In genomic region chr11:2186669-2187266, GRCh38 we compare ENCODE assay signal across 9 cellular contexts. TPM values are rescaled to one million over a fixed set of nuclear protein-coding genes. Genes with fewer than 3 reads are reported as not detected.
DNase-seq lines count a peak whose midpoint lies in the region; ATAC-seq, FAIRE-seq and TF ChIP-seq lines count a peak whose summit lies in the region.
"Had no signal": no experiment of that assay in that cellular context is flagged by ENCODE, and none has a peak within 500 bp of the region (broad histone marks: within the 10 kb centered on the region; RNA-seq: fewer than 3 reads in every experiment).

No MANE protein-coding gene starts in this region.

- H2AFZ ChIP-seq in endothelial cell of umbilical vein (ENCODE audit: low read depth, low read length): no peak overlapping the region

- POLR2A ChIA-PET in endothelial cell of umbilical vein (lab: Charles Lee): no interaction called here

- DNase-seq in NCI-H1105 treated with DMSO at 0.1 percent for 48 hours (lab: John Stamatoyannopoulos, UW) (peak; percentile 35), NCI-H1105 (lab: John Stamatoyannopoulos, UW) (no peak), NCI-H1417 (lab: John Stamatoyannopoulos, UW) (peak in 2 of 3 experiments; percentile 82 to 93), endothelial cell of umbilical vein (ENCODE audit: low read depth, low spot score) (peak; percentile 11), retinal pigment epithelial cell (ENCODE audit: low read depth) (no peak)
- DNase-seq in activated CD4-positive, alpha-beta T cell treated with anti-CD3 and anti-CD28 coated beads, Interleukin-2, amount 50 U/mL, for 1 hour: peak; percentile 40

- intact Hi-C loops in endothelial cell of umbilical vein (cut with micrococcal nuclease): no loop called here

- dilution Hi-C loops in endothelial cell of umbilical vein (cut with MboI; ENCODE audit: extremely low pct_ligation_motif_present, low sequenced_read_pairs): no loop called here

- CTCF ChIA-PET in endothelial cell of umbilical vein (lab: Charles Lee): interaction anchor here (0.6 to 2.6 kb wide), 8 partner anchors 13 to 534 kb away, joined by 3 to 43 read pairs (median 4); partner anchors contain the start of gene CD81

- no peaks in the 10 kb centered on the region for H3K79me2 ChIP-seq in endothelial cell of umbilical vein (ENCODE audit: control insufficient read depth, insufficient read depth, low read length)

- H3K4me1 ChIP-seq in endothelial cell of umbilical vein (ENCODE audit: control insufficient read depth, extremely low read depth, insufficient read depth, low read length): no peaks in the 10 kb centered on the region

- no peak for FAIRE-seq in endothelial cell of umbilical vein (lab: Jason Lieb, UNC)

- TF ChIP-seq POLR2A in endothelial cell of umbilical vein (IDR thresholded peaks at IDR 0.05; ENCODE audit: low read depth, low read length): no peak

- no peak overlapping the region for H3K4me3 ChIP-seq in endothelial cell of umbilical vein (replicated peaks in 1 of 3; ENCODE audit: insufficient read depth in 1 of 3, low read depth in 1 of 3, low read length in 3 of 3)
- no peak overlapping the region for H3K4me3 ChIP-seq in retinal pigment epithelial cell (ENCODE audit: low read length)

- no peaks in the 10 kb centered on the region for H4K20me1 ChIP-seq in endothelial cell of umbilical vein (replicated peaks; ENCODE audit: control insufficient read depth, extremely low read depth, insufficient read depth, low read length)

- no peaks in the 10 kb centered on the region for H3K36me3 ChIP-seq in endothelial cell of umbilical vein (ENCODE audit: control insufficient read depth in 2 of 2, extremely low read depth in 1 of 2, insufficient read depth in 2 of 2, low read length in 2 of 2)

- TF ChIP-seq CTCF in endothelial cell of umbilical vein (IDR thresholded peaks at IDR 0.05; ENCODE audit: extremely low read depth in 1 of 2, insufficient read depth in 1 of 2, low read depth in 1 of 2, low read length in 2 of 2) (peak; percentile 6 to 49), retinal pigment epithelial cell (conservative IDR thresholded peaks at IDR 0.05; ENCODE audit: low read depth, low read length) (peak; percentile 63)

- peaks cover 0 to 6% of the 10 kb centered on the region in 2 experiments for H3K27me3 ChIP-seq in endothelial cell of umbilical vein (ENCODE audit: control insufficient read depth in 2 of 2, insufficient read depth in 2 of 2, low read length in 2 of 2)

- H3K27ac ChIP-seq in endothelial cell of umbilical vein (ENCODE audit: insufficient read depth, low read depth, low read length): no peak overlapping the region

- H3K9ac ChIP-seq in endothelial cell of umbilical vein (replicated peaks; ENCODE audit: extremely low read depth, insufficient read depth, low read length): no peak overlapping the region

- H3K9me3 ChIP-seq in endothelial cell of umbilical vein (replicated peaks; ENCODE audit: control insufficient read depth, insufficient read depth, low read length): no peaks in the 10 kb centered on the region

- H3K4me2 ChIP-seq in endothelial cell of umbilical vein (ENCODE audit: insufficient read depth, low read length): no peak overlapping the region

- no TSS peak for BruUV-seq in endothelial cell of umbilical vein (replicated peaks; lab: Mats Ljungman, UMichigan)

- H3K9me1 ChIP-seq in endothelial cell of umbilical vein (replicated peaks; ENCODE audit: control insufficient read depth, extremely low read depth, insufficient read depth, low read length): no peaks in the 10 kb centered on the region

- no peak for ATAC-seq in GM21528 (IDR thresholded peaks at IDR 0.05; ENCODE audit: low FRiP score, unreplicated experiment)
- no peak for ATAC-seq in HG02588 (IDR thresholded peaks at IDR 0.05; ENCODE audit: unreplicated experiment)

TF ChIP-seq in endothelial cell of umbilical vein, 7 proteins besides CTCF, POLR2A, EP300 and RAD21:
- no peak for TF ChIP-seq FOS (IDR thresholded peaks at IDR 0.05; ENCODE audit: borderline replicate concordance, insufficient read depth, low read length)
- TF ChIP-seq MAX (IDR thresholded peaks at IDR 0.05; ENCODE audit: insufficient read depth, insufficient read length): no peak
- no peak for TF ChIP-seq JUN (IDR thresholded peaks at IDR 0.05; ENCODE audit: borderline replicate concordance, insufficient read depth, insufficient read length, low read depth)

RNA-seq across cellular contexts. Expression of gene TH, which starts 15.2 kb away (rescaled TPM):
- total RNA-seq in endothelial cell of umbilical vein: not detected in 2 replicates
- polyA plus RNA-seq in endothelial cell of umbilical vein: not detected in 2 replicates
- polyA plus RNA-seq in endothelial cell of umbilical vein (2011; cell fraction: cytosol; rRNA removed): not detected in 2 replicates
- polyA plus RNA-seq in endothelial cell of umbilical vein (2011; cell fraction: nucleus; rRNA removed): not detected in 2 replicates
- not detected in 2 replicates for polyA plus RNA-seq in endothelial cell of umbilical vein (2012)
- polyA minus RNA-seq in endothelial cell of umbilical vein: not detected in 2 replicates
- polyA minus RNA-seq in endothelial cell of umbilical vein (2011; cell fraction: cytosol; rRNA and poly(A)+ RNA removed): not detected
- polyA minus RNA-seq in endothelial cell of umbilical vein (2011; cell fraction: nucleus; rRNA and poly(A)+ RNA removed): not detected in 2 replicates
- total RNA-seq: subcutaneous adipose tissue had no signal

RNA-seq across cellular contexts. Expression of gene INS, which starts 25.8 kb away (rescaled TPM):
- total RNA-seq in endothelial cell of umbilical vein: not detected in 2 replicates
- not detected in 2 replicates for polyA plus RNA-seq in endothelial cell of umbilical vein
- not detected in 2 replicates for polyA plus RNA-seq in endothelial cell of umbilical vein (2011; cell fraction: cytosol; rRNA removed)
- not detected in 2 replicates for polyA plus RNA-seq in endothelial cell of umbilical vein (2011; cell fraction: nucleus; rRNA removed)
- polyA plus RNA-seq in endothelial cell of umbilical vein (2012): not detected in 2 replicates
- not detected in 2 replicates for polyA minus RNA-seq in endothelial cell of umbilical vein
- not detected for polyA minus RNA-seq in endothelial cell of umbilical vein (2011; cell fraction: cytosol; rRNA and poly(A)+ RNA removed)
- polyA minus RNA-seq in endothelial cell of umbilical vein (2011; cell fraction: nucleus; rRNA and poly(A)+ RNA removed): not detected in 2 replicates
- total RNA-seq: subcutaneous adipose tissue had no signal

RNA-seq across cellular contexts. Expression of gene IGF2, which starts 47.6 kb away (rescaled TPM):
- total RNA-seq in endothelial cell of umbilical vein: 21.0 and 34.1 TPM in 2 replicates
- polyA plus RNA-seq in endothelial cell of umbilical vein: 4.3 and 5.7 TPM in 2 replicates
- 4.0 and 5.9 TPM in 2 replicates for polyA plus RNA-seq in endothelial cell of umbilical vein (2011; cell fraction: cytosol; rRNA removed)
- 1.2 and 1.4 TPM in 2 replicates for polyA plus RNA-seq in endothelial cell of umbilical vein (2011; cell fraction: nucleus; rRNA removed)
- 10.6 and 78.9 TPM in 2 replicates for polyA plus RNA-seq in endothelial cell of umbilical vein (2012)
- 3.0 and 7.7 TPM in 2 replicates for polyA minus RNA-seq in endothelial cell of umbilical vein
- not detected for polyA minus RNA-seq in endothelial cell of umbilical vein (2011; cell fraction: cytosol; rRNA and poly(A)+ RNA removed)
- polyA minus RNA-seq in endothelial cell of umbilical vein (2011; cell fraction: nucleus; rRNA and poly(A)+ RNA removed): 0.38 and 1.0 TPM in 2 replicates

Comparison
In these comparisons a context has a peak if more than half of its experiments do, and no peak if none do; other contexts are left out.
1. DNase-seq: peak in NCI-H1105 treated with DMSO at 0.1 percent for 48 hours (single experiment), NCI-H1417 (2 of 3), activated CD4-positive, alpha-beta T cell treated with anti-CD3 and anti-CD28 coated beads, Interleukin-2, amount 50 U/mL, for 1 hour (single experiment) and endothelial cell of umbilical vein (single experiment); none in NCI-H1105 (single experiment) and retinal pigment epithelial cell (single experiment).